8 cellular contexts compared by ENCODE assay signal in genomic region chrX:115892787-115893671, GRCh38.
DNase-seq lines count a peak whose midpoint lies in the region; ATAC-seq lines count a peak whose summit lies in the region.

No MANE protein-coding gene starts in this region.

- no peak overlapping the region for H3K27ac ChIP-seq in neuronal stem cell (replicated peaks; ENCODE audit: low read length)

- H2BK12ac ChIP-seq in neuronal stem cell (ENCODE audit: low read length): no peak overlapping the region

- H2BK5ac ChIP-seq in neuronal stem cell (ENCODE audit: low read length): no peak overlapping the region

- H3K4me3 ChIP-seq in neuronal stem cell (ENCODE audit: low read length in 2 of 2): peak overlapping the region in 1 of 2 donors; percentile 33

- peaks cover 0 to 3% (median 0%) of the 10 kb centered on the region in 3 experiments for H3K27me3 ChIP-seq in neuronal stem cell (ENCODE audit: control insufficient read depth in 3 of 3, insufficient read depth in 3 of 3, low read depth in 1 of 3, low read length in 3 of 3)

- H3K14ac ChIP-seq in neuronal stem cell (ENCODE audit: low read length): no peak overlapping the region

- H2BK120ac ChIP-seq in neuronal stem cell (ENCODE audit: low read depth, low read length): no peak overlapping the region

- H4K91ac ChIP-seq in neuronal stem cell (ENCODE audit: low read depth, low read length, poor library complexity): no peak overlapping the region

- no peaks in the 10 kb centered on the region for H3K79me1 ChIP-seq in neuronal stem cell (ENCODE audit: low read depth, low read length)

- H3K36me3 ChIP-seq in neuronal stem cell (replicated peaks in 1 of 2; ENCODE audit: control insufficient read depth in 2 of 2, insufficient read depth in 2 of 2, low read length in 2 of 2): peaks cover 5 to 6% of the 10 kb centered on the region in 2 donors

- H3K4ac ChIP-seq in neuronal stem cell (ENCODE audit: low read length): no peak overlapping the region

- no peaks in the 10 kb centered on the region for H3K9me3 Mint-ChIP-seq in activated naive CD4-positive, alpha-beta T cell treated with anti-CD3 and anti-CD28 coated beads, Interleukin-2, amount 50 U/mL, for 72 hours

- H3K23ac ChIP-seq in neuronal stem cell (ENCODE audit: low read depth, low read length, poor library complexity): no peak overlapping the region

- ATAC-seq in GM18870 (IDR thresholded peaks at IDR 0.05; ENCODE audit: unreplicated experiment): peak; percentile 73
- ATAC-seq in HG03159 (IDR thresholded peaks at IDR 0.05; ENCODE audit: unreplicated experiment): peak; percentile 62
- no peak for ATAC-seq in activated naive CD4-positive, alpha-beta T cell treated with anti-CD3 and anti-CD28 coated beads, Interleukin-2, amount 50 U/mL, for 72 hours
- no peak for ATAC-seq in HG03521 (IDR thresholded peaks at IDR 0.05; ENCODE audit: unreplicated experiment)

- H4K8ac ChIP-seq in neuronal stem cell (ENCODE audit: low read depth, low read length): no peak overlapping the region

- H2BK15ac ChIP-seq in neuronal stem cell (ENCODE audit: low read length): no peak overlapping the region

- no peaks in the 10 kb centered on the region for H3K36me3 Mint-ChIP-seq in activated naive CD4-positive, alpha-beta T cell treated with anti-CD3 and anti-CD28 coated beads, Interleukin-2, amount 50 U/mL, for 72 hours

- no peak overlapping the region for H3K18ac ChIP-seq in neuronal stem cell (ENCODE audit: low read length)

- peaks cover 0 to 3% of the 10 kb centered on the region in 2 donors for H3K4me1 ChIP-seq in neuronal stem cell (ENCODE audit: control insufficient read depth in 2 of 2, insufficient read depth in 1 of 2, low read depth in 1 of 2, low read length in 2 of 2)

- peaks cover 0 to 8% of the 10 kb centered on the region in 2 donors for H3K9me3 ChIP-seq in neuronal stem cell (replicated peaks in 1 of 2; ENCODE audit: control insufficient read depth in 2 of 2, insufficient read depth in 1 of 2, low read depth in 1 of 2, low read length in 2 of 2)

- no peak overlapping the region for H3K4me2 ChIP-seq in neuronal stem cell (ENCODE audit: insufficient read depth, low read length, poor library complexity, severe bottlenecking)

- H2AFZ ChIP-seq in neuronal stem cell (ENCODE audit: low read length): peak overlapping the region; percentile 83

- H3K27ac Mint-ChIP-seq in activated naive CD4-positive, alpha-beta T cell treated with anti-CD3 and anti-CD28 coated beads, Interleukin-2, amount 50 U/mL, for 72 hours: no peak overlapping the region

- no peak overlapping the region for H3K9ac ChIP-seq in neuronal stem cell (ENCODE audit: low read depth, low read length, poor library complexity)

- WGBS in neuronal stem cell (ENCODE audit: extremely low coverage in 2 of 2, insufficient read length in 2 of 2, insufficient replicate concordance in 1 of 2), 2 donors: no CpG with 5 or more reads among the region's 13 CpGs

- DNase-seq in AG08396 (ENCODE audit: low spot score) (peak; percentile 59), NCI-H69 (lab: John Stamatoyannopoulos, UW) (peak; percentile 78), ecto neural progenitor cell (ENCODE audit: low spot score) (peak; percentile 70), neuronal stem cell (ENCODE audit: low spot score) (no peak)
- DNase-seq in activated naive CD4-positive, alpha-beta T cell treated with anti-CD3 and anti-CD28 coated beads, Interleukin-2, amount 50 U/mL, for 72 hours (ENCODE audit: low spot score in 2 of 2): no peak

- no peak overlapping the region for H2AK5ac ChIP-seq in neuronal stem cell (ENCODE audit: low read depth, low read length)

Comparison
In these comparisons a context has a peak if more than half of its experiments do, and no peak if none do; other contexts are left out.
1. DNase-seq: peak in AG08396 (single experiment), NCI-H69 (single experiment) and ecto neural progenitor cell (single experiment); none in neuronal stem cell (single experiment) and activated naive CD4-positive, alpha-beta T cell treated with anti-CD3 and anti-CD28 coated beads, Interleukin-2, amount 50 U/mL, for 72 hours (0 of 2).
2. ATAC-seq: peak in GM18870 (single experiment) and HG03159 (single experiment); none in activated naive CD4-positive, alpha-beta T cell treated with anti-CD3 and anti-CD28 coated beads, Interleukin-2, amount 50 U/mL, for 72 hours (0 of 2) and HG03521 (single experiment).